Comparison of ENCODE assay signal across 11 cellular contexts in the genomic region with DNA sequence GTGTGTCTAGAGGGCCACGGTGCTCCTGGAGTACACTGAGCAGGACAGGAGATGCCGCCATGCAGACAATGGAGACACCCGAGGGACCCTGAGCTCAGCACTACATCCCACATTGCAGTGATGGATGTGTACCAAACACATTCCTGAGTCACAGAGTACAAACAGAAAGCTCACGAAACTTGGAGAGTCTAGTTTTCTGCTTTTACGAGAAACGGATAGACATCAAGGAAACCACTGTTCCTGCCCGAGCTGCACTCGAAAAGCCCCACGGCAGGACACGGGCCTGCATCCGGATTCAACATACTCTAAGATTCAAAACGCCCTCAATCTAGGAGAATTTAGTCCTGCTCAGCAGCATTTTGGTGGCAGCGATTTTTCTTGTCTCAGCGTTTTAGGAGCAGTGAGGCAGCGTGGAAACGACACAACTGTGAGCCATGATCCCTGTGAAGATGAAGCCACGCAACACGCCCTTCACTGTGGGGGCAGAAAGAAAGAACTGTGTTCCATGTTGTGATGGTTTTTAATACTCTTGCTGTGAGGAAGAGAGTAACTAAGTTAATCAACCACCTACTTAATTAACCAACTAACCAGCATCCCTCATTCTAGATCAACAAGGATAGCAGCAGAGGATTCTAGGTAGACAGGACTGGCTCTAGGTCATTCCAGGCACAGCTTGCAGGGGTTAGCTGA. TPM values are rescaled to one million over a fixed set of nuclear protein-coding genes. Genes with fewer than 3 reads are reported as not detected.
DNase-seq lines count a peak whose midpoint lies in the region; ATAC-seq, FAIRE-seq and TF ChIP-seq lines count a peak whose summit lies in the region.
"Had no signal": no experiment of that assay in that cellular context is flagged by ENCODE, and none has a peak within 500 bp of the region (broad histone marks: within the 10 kb centered on the region; RNA-seq: fewer than 3 reads in every experiment).

No MANE protein-coding gene starts in this region.

- peak overlapping the region; percentile 94 for H3K23ac ChIP-seq in IMR-90 (ENCODE audit: low read depth, low read length)

- H3K4me3 ChIP-seq in IMR-90 (ENCODE audit: insufficient read depth, low read depth, low read length) = no peak overlapping the region
- H3K4me3 ChIP-seq in HepG2 (replicated peaks in 1 of 3; ENCODE audit: insufficient read depth in 1 of 3, low read depth in 2 of 3, low read length in 3 of 3) = no peak overlapping the region
- no peak overlapping the region for H3K4me3 ChIP-seq in testis

- peaks cover 25 to 70% of the 10 kb centered on the region in 2 experiments for H3K79me1 ChIP-seq in IMR-90 (ENCODE audit: low read depth in 1 of 2, low read length in 2 of 2)

- H3K4ac ChIP-seq in IMR-90 (ENCODE audit: low read depth, low read length) = peak overlapping the region; percentile 97

- peak overlapping the region; percentile 90 for H2BK120ac ChIP-seq in IMR-90 (ENCODE audit: low read depth, low read length)

- H3K4me1 ChIP-seq in IMR-90 (ENCODE audit: control insufficient read depth, insufficient read depth, low read length) (peaks cover 45% of the 10 kb centered on the region), HepG2 (ENCODE audit: insufficient read depth, low read length) (peaks cover 88% of the 10 kb centered on the region), testis (peaks cover 79% of the 10 kb centered on the region)

- H3K27ac ChIP-seq in IMR-90 (ENCODE audit: insufficient read depth, low read length) (peak overlapping the region; percentile 31; the same call in 1 of the 2 replicates), HepG2 (ENCODE audit: extremely low read length, insufficient read depth, low read length) (peak overlapping the region; percentile 57), testis (peak overlapping the region; percentile 75 to 88)

- BruUV-seq in IMR-90 (replicated peaks; lab: Mats Ljungman, UMichigan) = no TSS peak
- no TSS peak for BruUV-seq in HepG2 (replicated peaks; lab: Mats Ljungman, UMichigan)

- dilution Hi-C loops in IMR-90 (cut with HindIII; ENCODE audit: low sequenced_read_pairs, unreplicated experiment) = no loop called here

- H4K20me1 ChIP-seq in IMR-90 (ENCODE audit: insufficient read depth, low read length) (peaks cover 2% of the 10 kb centered on the region; the same call in 1 of the 2 replicates), HepG2 (ENCODE audit: insufficient read depth, low read length) (peaks cover 12% of the 10 kb centered on the region; the same call in 1 of the 2 replicates)

- peak overlapping the region; percentile 30 for H2AK9ac ChIP-seq in IMR-90 (replicated peaks; ENCODE audit: low read depth, low read length, poor library complexity)

- H4K5ac ChIP-seq in IMR-90 (ENCODE audit: low read depth, low read length) = peak overlapping the region; percentile 1; the same call in 1 of the 2 replicates

- peaks cover 58% of the 10 kb centered on the region for H3K79me2 ChIP-seq in HepG2 (ENCODE audit: insufficient read depth, low read length)

- peaks cover 6% of the 10 kb centered on the region for H3K36me3 ChIP-seq in IMR-90 (ENCODE audit: control insufficient read depth, insufficient read depth, low read length)
- H3K36me3 ChIP-seq in HepG2 (replicated peaks in 1 of 2; ENCODE audit: control insufficient read depth in 1 of 2, insufficient read depth in 2 of 2, low read length in 2 of 2) = peaks cover 1 to 11% of the 10 kb centered on the region in 2 experiments; a peak in 4 of 5 replicates
- H3K36me3 ChIP-seq in testis (ENCODE audit: low read depth, missing control alignments) = no peaks in the 10 kb centered on the region

- CTCF ChIA-PET in IMR-90 (lab: Yijun Ruan, JAX) (interaction anchor here (0.7 to 1.1 kb wide), 4 partner anchors 62 to 240 kb away, joined by 3 to 7 read pairs (median 3); no protein-coding TSS in a partner anchor), HepG2 (lab: Yijun Ruan, JAX; ENCODE audit: low intra/inter-chr PET ratio, low total read pairs) (no interaction called here)

- H2BK15ac ChIP-seq in IMR-90 (ENCODE audit: low read depth, low read length) = peak overlapping the region; percentile 97; the same call in 2 of the 3 replicates

- intact Hi-C loops in IMR-90 (cut with micrococcal nuclease) = loop anchor here (10.0 kb wide), 1 partner anchor 314 kb away; no protein-coding TSS in a partner anchor
- intact Hi-C loops in HepG2 (cut with micrococcal nuclease; ENCODE audit: unreplicated experiment) = no loop called here
- intact Hi-C loops in testis (cut with DNase I; ENCODE audit: low total_unique reads) = loop anchor here (10.0 kb wide), 1 partner anchor 46 kb away; no protein-coding TSS in a partner anchor

- FAIRE-seq in HepG2 (lab: Jason Lieb, UNC) = peak; percentile 12

- TF ChIP-seq RAD21 in IMR-90 (IDR thresholded peaks at IDR 0.05; ENCODE audit: low read length) (no peak), HepG2 (CRISPR knock-in tag; IDR thresholded peaks at IDR 0.05) (no peak)

- peaks cover 32% of the 10 kb centered on the region for H3K9me1 ChIP-seq in IMR-90 (ENCODE audit: insufficient read depth, low read length)

- peak overlapping the region; percentile 4 for H3K18ac ChIP-seq in IMR-90 (ENCODE audit: low read depth, low read length)

- H3K56ac ChIP-seq in IMR-90 (ENCODE audit: extremely low read depth, insufficient read depth, low read length) = peak overlapping the region; percentile 78; the same call in 1 of the 2 replicates

- in situ Hi-C loops in IMR-90 (cut with MboI; ENCODE audit: low sequenced_read_pairs) = no loop called here
- in situ Hi-C loops in HepG2 (cut with HindIII; ENCODE audit: extremely low pct_ligation_motif_present, low pct_unique_long_range_greater_than_20kb) = loop anchor here (5.0 kb wide), 1 partner anchor 101 kb away; no protein-coding TSS in a partner anchor

- H3K27me3 ChIP-seq in IMR-90 (ENCODE audit: control insufficient read depth, insufficient read depth, low read length) (no peaks in the 10 kb centered on the region), HepG2 (ENCODE audit: control insufficient read depth in 1 of 2, insufficient read depth in 2 of 2, low read length in 2 of 2) (no peaks in the 10 kb centered on the region; a peak in 1 of 5 replicates), testis (no peaks in the 10 kb centered on the region)

- POLR2A ChIA-PET in IMR-90 (lab: Charles Lee; ENCODE audit: unreplicated experiment) (no interaction called here), HepG2 (lab: Yijun Ruan, JAX) (interaction anchor here (0.7 to 1.7 kb wide), 6 partner anchors 9 to 208 kb away, joined by 3 to 7 read pairs (median 3); no protein-coding TSS in a partner anchor)

- peak overlapping the region; percentile 85 for H2BK20ac ChIP-seq in IMR-90 (ENCODE audit: low read depth, low read length)

- H2BK5ac ChIP-seq in IMR-90 (ENCODE audit: low read depth, low read length, poor library complexity, severe bottlenecking) = peak overlapping the region; percentile 7

- TF ChIP-seq EP300 in HepG2 (IDR thresholded peaks at IDR 0.05; ENCODE audit: low read depth in 2 of 2, low read length in 2 of 2) = no peak
- TF ChIP-seq EP300 in HepG2 (CRISPR knock-in tag; IDR thresholded peaks at IDR 0.05; ENCODE audit: borderline replicate concordance) = no peak

- H3K9me3 ChIP-seq in IMR-90 (ENCODE audit: control insufficient read depth, insufficient read depth, low read length) (no peaks in the 10 kb centered on the region), HepG2 (ENCODE audit: low read length) (no peaks in the 10 kb centered on the region), testis (no peaks in the 10 kb centered on the region)

- peak; percentile 66 for DNase-seq in IMR-90
- DNase-seq in amniotic epithelial cell (ENCODE audit: low read depth) = peak; percentile 82
- peak; percentile 62 for DNase-seq in HepG2 (ENCODE audit: low spot score)
- DNase-seq in testis = no peak
- DNase-seq in NCI-H226 = no peak
- no peak for DNase-seq in nucleus accumbens (lab: John Stamatoyannopoulos, UW)
- DNase-seq in hepatic stellate cell (ENCODE audit: low spot score) = no peak
- no peak for DNase-seq in activated naive CD4-positive, alpha-beta T cell treated with anti-CD3 and anti-CD28 coated beads, Interleukin-2, amount 50 U/mL, for 16 hours
- DNase-seq: effector memory CD4-positive, alpha-beta T cell; NCI-H1930 had no signal

- H2AK5ac ChIP-seq in IMR-90 (ENCODE audit: low read depth, low read length) = peak overlapping the region; percentile 96

- H3K4me2 ChIP-seq in IMR-90 (ENCODE audit: low read depth, low read length) = peak overlapping the region; percentile 33
- H3K4me2 ChIP-seq in HepG2 (ENCODE audit: low read depth, low read length) = peak overlapping the region; percentile 87

- H3K9ac ChIP-seq in IMR-90 (ENCODE audit: low read depth, low read length) = peak overlapping the region; percentile 36
- H3K9ac ChIP-seq in HepG2 (ENCODE audit: insufficient read depth, low read depth, low read length) = 0 out of 2 replicates have a peak overlapping the region, but pooled peaks have one; percentile 12

- TF ChIP-seq CTCF in IMR-90 (conservative IDR thresholded peaks at IDR 0.05; ENCODE audit: low read depth, low read length) = no peak
- TF ChIP-seq CTCF in HepG2 (CRISPR knock-in tag; IDR thresholded peaks at IDR 0.05) = no peak
- no peak for TF ChIP-seq CTCF in testis (IDR thresholded peaks at IDR 0.05)

- H2AFZ ChIP-seq in IMR-90 (replicated peaks; ENCODE audit: low read length, poor library complexity) = peak overlapping the region; percentile 46
- no peak overlapping the region for H2AFZ ChIP-seq in HepG2 (ENCODE audit: low read length)

- H3K14ac ChIP-seq in IMR-90 (replicated peaks; ENCODE audit: low read depth, low read length) = peak overlapping the region; percentile 86

- peak overlapping the region; percentile 98 for H4K91ac ChIP-seq in IMR-90 (ENCODE audit: insufficient read depth, low read depth, low read length)

- peak overlapping the region; percentile 77 to 90 for H4K8ac ChIP-seq in IMR-90 (ENCODE audit: low read depth in 2 of 2, low read length in 2 of 2)

- ATAC-seq in IMR-90 (ENCODE audit: low read depth) (no peak), HepG2 (no peak; the same call in 2 of the 3 replicates)
- ATAC-seq: stimulated activated effector memory CD8-positive, alpha-beta T cell treated with anti-CD3 and anti-CD28 coated beads, Interleukin-12 subunit alpha, Interleukin-12 subunit beta, amount 100 ng/mL, for 72 hours had no signal

- TF ChIP-seq POLR2A in IMR-90 (IDR thresholded peaks at IDR 0.05; ENCODE audit: low read depth, low read length) = no peak
- TF ChIP-seq POLR2A in HepG2 (IDR thresholded peaks at IDR 0.05; ENCODE audit: insufficient read depth in 1 of 2, low read depth in 2 of 2, low read length in 2 of 2) = no peak
- TF ChIP-seq POLR2A in testis (IDR thresholded peaks at IDR 0.05) = no peak

- WGBS in IMR-90 (ENCODE audit: extremely low coverage in 2 of 2, insufficient read length in 1 of 2), 2 experiments = 57% methylated on average over 12 of the region's 18 CpGs; no CpG with 5 or more reads in 1 of the 2 experiments
- WGBS in HepG2 (ENCODE audit: low lambda C conversion rate) = 65% methylated on average over 17 of the region's 18 CpGs
- WGBS in testis, 2 donors = 70% methylated on average over 15 to 18 of the region's 18 CpGs

RNA-seq across cellular contexts. Expression of a gene that starts 3.2 kb away (rescaled TPM):
- 58.9 and 64.3 TPM in 2 replicates for total RNA-seq in IMR-90 (2012; rRNA removed)
- 75.6 and 79.2 TPM in 2 replicates for polyA plus RNA-seq in IMR-90 (2012; rRNA removed)
- 45.5 and 62.9 TPM in 2 replicates for polyA plus RNA-seq in IMR-90 (2012; cell fraction: cytosol; rRNA removed)
- 103 and 160 TPM in 2 replicates for polyA plus RNA-seq in IMR-90 (2012; cell fraction: nucleus; rRNA removed; ENCODE audit: low replicate concordance)
- total RNA-seq in HepG2 (2016; rRNA removed; fragmentation: Illumina TruSeq; extraction: Trizol) = 51.3 and 55.7 TPM in 2 replicates
- 14.9 and 19.1 TPM in 2 replicates for total RNA-seq in HepG2 (2016; cell fraction: cytosol; rRNA removed; fragmentation: Illumina TruSeq; extraction: Trizol; ENCODE audit: low read depth)
- total RNA-seq in HepG2 (2016; cell fraction: insoluble cytoplasmic fraction; rRNA removed; fragmentation: Illumina TruSeq; extraction: Trizol) = 45.5 and 52.6 TPM in 2 replicates
- total RNA-seq in HepG2 (2016; cell fraction: membrane; rRNA removed; fragmentation: Illumina TruSeq; extraction: Trizol) = 16.6 and 16.8 TPM in 2 replicates
- 72.4 and 83.0 TPM in 2 replicates for total RNA-seq in HepG2 (2016; cell fraction: nucleus; rRNA removed; fragmentation: Illumina TruSeq; extraction: Trizol)
- polyA plus RNA-seq in HepG2 (2011; rRNA removed) = 52.9 and 55.1 TPM in 2 replicates
- 28.4 and 33.2 TPM in 2 replicates for polyA plus RNA-seq in HepG2 (2011; cell fraction: cytosol; rRNA removed)
- polyA plus RNA-seq in HepG2 (2011; cell fraction: nucleus; rRNA removed) = 76.4 and 98.4 TPM in 2 replicates
- polyA plus RNA-seq in HepG2 (2012) = 48.6 and 60.6 TPM in 2 replicates
- 1.6 and 1.9 TPM in 2 replicates for polyA plus RNA-seq in HepG2 (2016; cell fraction: cytosol; fragmentation: Illumina TruSeq; extraction: Trizol; ENCODE audit: low read depth)
- 32.3 and 39.6 TPM in 2 replicates for polyA plus RNA-seq in HepG2 (2016; cell fraction: insoluble cytoplasmic fraction; fragmentation: Illumina TruSeq; extraction: Trizol; ENCODE audit: low read depth)
- 3.7 and 4.3 TPM in 2 replicates for polyA plus RNA-seq in HepG2 (2016; cell fraction: membrane; fragmentation: Illumina TruSeq; extraction: Trizol; ENCODE audit: low read depth)
- 56.5 and 64.9 TPM in 2 replicates for polyA plus RNA-seq in HepG2 (2016; cell fraction: nucleus; fragmentation: Illumina TruSeq; extraction: Trizol; ENCODE audit: insufficient read depth, low read depth)
- polyA minus RNA-seq in HepG2 (2011; rRNA and poly(A)+ RNA removed; ENCODE audit: low replicate concordance) = 29.7 and 302 TPM in 2 replicates
- 53.8 and 56.5 TPM in 2 replicates for polyA minus RNA-seq in HepG2 (2011; cell fraction: cytosol; rRNA and poly(A)+ RNA removed)
- 139 and 170 TPM in 2 replicates for polyA minus RNA-seq in HepG2 (2011; cell fraction: nucleus; rRNA and poly(A)+ RNA removed)
- 10 to 100 TPM; 60.0 to 93.5 TPM for total RNA-seq in testis
- 28.5 TPM for polyA plus RNA-seq in testis (ENCODE audit: insufficient read depth, low read depth, low replicate concordance)

Comparison
In these comparisons a context has a peak if more than half of its experiments do, and no peak if none do; other contexts are left out.
1. DNase-seq: peak in IMR-90 (single experiment), amniotic epithelial cell (single experiment) and HepG2 (single experiment); none in testis (single experiment), NCI-H226 (single experiment), nucleus accumbens (0 of 56), hepatic stellate cell (single experiment) and activated naive CD4-positive, alpha-beta T cell treated with anti-CD3 and anti-CD28 coated beads, Interleukin-2, amount 50 U/mL, for 16 hours (single experiment).
2. H3K27ac ChIP-seq: peak in every context shown above with its lines; median percentile 82 in testis; 57 in HepG2; 31 in IMR-90.